Comparison of ENCODE assay signal across 14 cellular contexts in genomic region chr4:168955674-168956073, GRCh38.
"Had no signal": no experiment of that assay in that cellular context is flagged by ENCODE, and none has a peak within 500 bp of the region (broad histone marks: within the 10 kb centered on the region; RNA-seq: fewer than 3 reads in every experiment).

No MANE protein-coding gene starts in this region.

- ATAC-seq: left ventricle myocardium superior; right lobe of liver; stimulated activated naive CD8-positive, alpha-beta T cell treated with anti-CD3 and anti-CD28 coated beads, Interleukin-15, amount 100 ng/mL, for 72 hours; T-cell; upper lobe of right lung had no signal

- H3K9me3 ChIP-seq: prostate gland, right lobe of liver, upper lobe of right lung had no signal

- H3K4me3 ChIP-seq: prostate gland, right lobe of liver, spleen, upper lobe of right lung had no signal

- H3K27me3 ChIP-seq: right lobe of liver, spleen, upper lobe of right lung had no signal

- H3K27ac ChIP-seq: epithelial cell of prostate, prostate gland, right lobe of liver, spleen, upper lobe of right lung had no signal

- DNase-seq: activated CD4-positive, alpha-beta T cell treated with anti-CD3 and anti-CD28 coated beads, Interleukin-2, amount 10 ng/mL, durations not matched to agents 7 days and 5 days; activated gamma-delta T cell treated with Interleukin-2 at 50 U/mL for 16 hours; hippocampal formation; left ventricle myocardium superior; mesendoderm; nephron progenitor cell; right lobe of liver; spleen; stimulated activated naive CD8-positive, alpha-beta T cell treated with anti-CD3 and anti-CD28 coated beads, Interleukin-15, amount 100 ng/mL, for 72 hours; T-cell; T-helper 9 cell; upper lobe of right lung had no signal

- H3K36me3 ChIP-seq: prostate gland, right lobe of liver, spleen, upper lobe of right lung had no signal

- H3K4me1 ChIP-seq: prostate gland, right lobe of liver, spleen, upper lobe of right lung had no signal
